Comparison of ENCODE assay signal across 9 cellular contexts in the genomic region with DNA sequence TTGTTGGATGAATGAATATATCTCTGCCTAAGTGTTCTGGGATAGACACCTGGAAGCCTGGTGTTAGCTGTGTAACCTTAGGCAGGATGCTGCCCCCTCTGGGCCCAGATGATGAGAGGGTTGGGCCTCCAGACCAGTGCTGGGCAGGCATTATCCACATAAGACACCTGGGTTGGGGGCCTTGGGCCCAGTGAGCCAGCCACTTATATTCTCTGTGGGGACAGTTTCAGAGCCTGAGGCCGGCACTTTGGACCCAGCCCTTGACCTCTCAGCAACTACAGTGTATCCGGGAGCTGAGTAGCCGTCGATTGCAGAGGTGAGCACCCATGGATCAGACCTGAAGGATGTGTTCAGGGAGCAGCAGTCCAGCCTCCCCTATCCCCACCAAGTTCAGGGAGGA. TPM values are rescaled to one million over a fixed set of nuclear protein-coding genes. Genes with fewer than 3 reads are reported as not detected.
DNase-seq lines count a peak whose midpoint lies in the region; ATAC-seq, FAIRE-seq and TF ChIP-seq lines count a peak whose summit lies in the region.
"Had no signal": no experiment of that assay in that cellular context is flagged by ENCODE, and none has a peak within 500 bp of the region (broad histone marks: within the 10 kb centered on the region; RNA-seq: fewer than 3 reads in every experiment).

No MANE protein-coding gene starts in this region.

- H3K36me3 Mint-ChIP-seq in CD8-positive, alpha-beta T cell: peaks cover 14% of the 10 kb centered on the region
- no peaks in the 10 kb centered on the region for H3K36me3 Mint-ChIP-seq in T-helper 17 cell (ENCODE audit: low read depth)

- no peak overlapping the region for H3K18ac ChIP-seq in H1 (ENCODE audit: extremely low read depth, low read length)

- H2AK5ac ChIP-seq in H1 (ENCODE audit: low read depth, low read length): no peak overlapping the region

- H3K4me1 Mint-ChIP-seq in CD8-positive, alpha-beta T cell (ENCODE audit: low read depth): peaks cover 74% of the 10 kb centered on the region
- peaks cover 65% of the 10 kb centered on the region for H3K4me1 Mint-ChIP-seq in T-helper 17 cell

- no peaks in the 10 kb centered on the region for H3K79me2 ChIP-seq in H1 (ENCODE audit: control insufficient read depth in 1 of 2, insufficient read depth in 2 of 2, low read length in 2 of 2)

- no peaks in the 10 kb centered on the region for H3K9me3 ChIP-seq in CD8-positive, alpha-beta T cell (ENCODE audit: low read length)
- H3K9me3 ChIP-seq in T-helper 17 cell (ENCODE audit: control insufficient read depth, low read length, poor library complexity, severe bottlenecking): no peaks in the 10 kb centered on the region
- H3K9me3 ChIP-seq in H1 (ENCODE audit: insufficient read depth in 2 of 2, low read depth in 1 of 2, low read length in 1 of 2): no peaks in the 10 kb centered on the region
- no peaks in the 10 kb centered on the region for H3K9me3 ChIP-seq in effector memory CD4-positive, alpha-beta T cell (ENCODE audit: control insufficient read depth, low read length)
- H3K9me3 ChIP-seq: heart left ventricle, tibial artery had no signal

- no peak overlapping the region for H2BK5ac ChIP-seq in H1 (ENCODE audit: low read depth, low read length)

- peak overlapping the region; percentile 18 for H3K27ac Mint-ChIP-seq in CD8-positive, alpha-beta T cell
- peak overlapping the region; percentile 53 for H3K27ac Mint-ChIP-seq in T-helper 17 cell

- H3K4me3 Mint-ChIP-seq in CD8-positive, alpha-beta T cell: no peak overlapping the region
- H3K4me3 Mint-ChIP-seq in T-helper 17 cell: peak overlapping the region; percentile 45

- H3K9me3 Mint-ChIP-seq in CD8-positive, alpha-beta T cell: no peaks in the 10 kb centered on the region

- TF ChIP-seq RAD21 in H1 (IDR thresholded peaks at IDR 0.05 in 1 of 2, conservative IDR thresholded peaks at IDR 0.05 in 1 of 2; ENCODE audit: low read depth in 2 of 2, low read length in 2 of 2): no peak

- H2AFZ ChIP-seq in H1 (ENCODE audit: low read length): no peak overlapping the region

- ATAC-seq in CD8-positive, alpha-beta T cell: no peak
- no peak for ATAC-seq in T-helper 17 cell
- no peak for ATAC-seq in activated CD4-positive, CD25-positive, alpha-beta regulatory T cell treated with anti-CD3 and anti-CD28 coated beads, Interleukin-2, amount 50 U/mL, for 24 hours

- H2BK12ac ChIP-seq in H1 (ENCODE audit: low read depth, low read length): no peak overlapping the region

- CTCF ChIA-PET in CD8-positive, alpha-beta T cell (lab: Charles Lee): interaction anchor here (0.7 to 21.5 kb wide), 11 partner anchors 8 to 818 kb away, joined by 3 to 968 read pairs (median 4); a partner anchor contains a TSS
- CTCF ChIA-PET in H1 (lab: Charles Lee; ENCODE audit: partially characterized antibody): interaction anchor here (0.9 to 46.5 kb wide), 18 partner anchors 9 to 201 kb away, joined by 3 to 863 read pairs (median 4); a partner anchor contains a TSS

- no peak overlapping the region for H3K4me2 ChIP-seq in H1 (ENCODE audit: insufficient read depth in 1 of 2, low read depth in 2 of 2, low read length in 2 of 2)

- peaks cover 15% of the 10 kb centered on the region; the same call in 1 of the 2 replicates for H3K23me2 ChIP-seq in H1 (ENCODE audit: low read depth, low read length)

- no peaks in the 10 kb centered on the region for H3K36me3 ChIP-seq in CD8-positive, alpha-beta T cell (ENCODE audit: insufficient read depth, low read length)
- H3K36me3 ChIP-seq in H1 (ENCODE audit: control insufficient read depth in 2 of 4, insufficient read depth in 4 of 4, low read length in 3 of 4): no peaks in the 10 kb centered on the region
- H3K36me3 ChIP-seq in effector memory CD4-positive, alpha-beta T cell (ENCODE audit: control insufficient read depth, insufficient read depth, low read length): no peaks in the 10 kb centered on the region
- H3K36me3 ChIP-seq: cardiac muscle cell had no signal

- H3K27ac ChIP-seq in CD8-positive, alpha-beta T cell (ENCODE audit: low read depth, low read length): no peak overlapping the region
- H3K27ac ChIP-seq in H1 (ENCODE audit: low read depth, low read length): no peak overlapping the region
- no peak overlapping the region for H3K27ac ChIP-seq in effector memory CD4-positive, alpha-beta T cell (ENCODE audit: insufficient read depth, low read length, poor library complexity, severe bottlenecking)
- H3K27ac ChIP-seq: cardiac muscle cell had no signal

- no peak for FAIRE-seq in H1 (lab: Jason Lieb, UNC)

- 83% methylated on average over 4 of the region's 4 CpGs; no CpG with 5 or more reads in 1 of the 2 experiments for WGBS in H1 (ENCODE audit: extremely low coverage in 1 of 2, insufficient coverage in 1 of 2, insufficient read length in 1 of 2, insufficient replicate concordance in 2 of 2, low coverage in 1 of 2, low lambda C conversion rate in 2 of 2, missing lambda C conversion rate in 1 of 2), 2 experiments

- H2BK120ac ChIP-seq in H1 (replicated peaks; ENCODE audit: low read depth, low read length): no peak overlapping the region

- H3K4me1 ChIP-seq in CD8-positive, alpha-beta T cell (ENCODE audit: insufficient read depth, low read length): peaks cover 87% of the 10 kb centered on the region
- H3K4me1 ChIP-seq in H1 (replicated peaks in 1 of 4; ENCODE audit: control insufficient read depth in 3 of 4, insufficient read depth in 4 of 4, low read length in 3 of 4): peaks cover 0 to 6% (median 4%) of the 10 kb centered on the region in 4 experiments; a peak in 5 of 7 replicates
- H3K4me1 ChIP-seq in effector memory CD4-positive, alpha-beta T cell (ENCODE audit: control insufficient read depth, insufficient read depth, low read length, poor library complexity, severe bottlenecking): peaks cover 77% of the 10 kb centered on the region

- TF ChIP-seq EP300 in H1 (IDR thresholded peaks at IDR 0.05; ENCODE audit: borderline replicate concordance in 1 of 2, low read depth in 2 of 2, low read length in 2 of 2): no peak

- no peaks in the 10 kb centered on the region for H3K27me3 Mint-ChIP-seq in CD8-positive, alpha-beta T cell (ENCODE audit: low read depth)
- H3K27me3 Mint-ChIP-seq in T-helper 17 cell: no peaks in the 10 kb centered on the region

- POLR2A ChIA-PET in CD8-positive, alpha-beta T cell (lab: Charles Lee): interaction anchor here (3.6 to 16.5 kb wide), 3 partner anchors 19 to 46 kb away, joined by 39 to 301 read pairs (median 84); a partner anchor contains a TSS
- POLR2A ChIA-PET in H1 (lab: Charles Lee; ENCODE audit: partially characterized antibody): interaction anchor here (0.8 kb wide), 1 partner anchor 27 kb away, joined by 3 read pairs; no protein-coding TSS in a partner anchor

- H2BK15ac ChIP-seq in H1 (ENCODE audit: low read length): no peak overlapping the region

- H4K8ac ChIP-seq in H1 (ENCODE audit: extremely low read depth, insufficient read depth, low read length): no peak overlapping the region

- intact Hi-C loops in CD8-positive, alpha-beta T cell (cut with DNase I, micrococcal nuclease): loop anchor here in 1 of 2 experiments (5.0 kb wide), 2 partner anchors 801 to 1101 kb away; a partner anchor contains a TSS

- H3K23ac ChIP-seq in H1 (ENCODE audit: insufficient read length): no peak overlapping the region

- H3K9ac ChIP-seq in H1 (replicated peaks in 1 of 4; ENCODE audit: extremely low read depth in 1 of 4, low read depth in 3 of 4, low read length in 3 of 4): no peak overlapping the region

- TF ChIP-seq POLR2A in H1 (IDR thresholded peaks at IDR 0.05; ENCODE audit: control extremely low read depth in 1 of 2, low read depth in 2 of 2, low read length in 2 of 2): no peak

- no peak for TF ChIP-seq CTCF in CD8-positive, alpha-beta T cell (IDR thresholded peaks at IDR 0.05)
- TF ChIP-seq CTCF in H1 (IDR thresholded peaks at IDR 0.05; ENCODE audit: control extremely low read depth in 1 of 3, insufficient read depth in 1 of 3, low read depth in 1 of 3, low read length in 3 of 3): no peak

- no peak for DNase-seq in CD8-positive, alpha-beta T cell
- DNase-seq in T-helper 17 cell: no peak
- DNase-seq in H1 (ENCODE audit: low read depth in 1 of 2, low spot score in 2 of 2): no peak
- DNase-seq in effector memory CD4-positive, alpha-beta T cell: no peak
- DNase-seq in NAMALWA (ENCODE audit: low spot score): no peak

- H4K5ac ChIP-seq in H1 (ENCODE audit: insufficient read length, low read depth, low read length): no peak overlapping the region

- H3K4ac ChIP-seq in H1 (replicated peaks; ENCODE audit: insufficient read length, low read depth, low read length): no peak overlapping the region

- H2BK20ac ChIP-seq in H1 (ENCODE audit: low read length): no peak overlapping the region

- H3K79me1 ChIP-seq in H1 (ENCODE audit: low read depth, low read length): no peaks in the 10 kb centered on the region; the same call in 1 of the 2 replicates

- H4K20me1 ChIP-seq in H1 (replicated peaks in 1 of 2; ENCODE audit: control insufficient read depth in 1 of 2, insufficient read depth in 2 of 2, low read length in 2 of 2): no peaks in the 10 kb centered on the region

- H3K4me3 ChIP-seq in CD8-positive, alpha-beta T cell (ENCODE audit: low read depth, low read length): no peak overlapping the region
- no peak overlapping the region for H3K4me3 ChIP-seq in H1 (ENCODE audit: extremely low read depth in 1 of 4, insufficient read depth in 2 of 4, low read depth in 3 of 4, low read length in 4 of 4)
- no peak overlapping the region for H3K4me3 ChIP-seq in effector memory CD4-positive, alpha-beta T cell (ENCODE audit: insufficient read depth, low read depth, low read length, poor library complexity, severe bottlenecking)
- H3K4me3 ChIP-seq: cardiac muscle cell, heart left ventricle, tibial artery had no signal

- no peak overlapping the region for H3K56ac ChIP-seq in H1 (replicated peaks; ENCODE audit: insufficient read length, low read depth, low read length)

- no peaks in the 10 kb centered on the region for H3K27me3 ChIP-seq in CD8-positive, alpha-beta T cell (ENCODE audit: insufficient read depth, low read length)
- H3K27me3 ChIP-seq in H1 (replicated peaks in 1 of 4; ENCODE audit: control insufficient read depth in 3 of 4, extremely low read depth in 1 of 4, insufficient read depth in 3 of 4, low read length in 3 of 4): peaks cover 0 to 6% (median 5%) of the 10 kb centered on the region in 4 experiments; a peak in 4 of 7 replicates
- no peaks in the 10 kb centered on the region for H3K27me3 ChIP-seq in effector memory CD4-positive, alpha-beta T cell (replicated peaks; ENCODE audit: control insufficient read depth, insufficient read depth, low read length, poor library complexity, severe bottlenecking)
- H3K27me3 ChIP-seq: cardiac muscle cell, heart left ventricle, tibial artery had no signal

- no peak overlapping the region for H3K14ac ChIP-seq in H1 (ENCODE audit: insufficient read length)

- peak overlapping the region; percentile 70 for H4K91ac ChIP-seq in H1 (replicated peaks; ENCODE audit: insufficient read length, low read length)

RNA-seq across cellular contexts. Expression of a gene that starts 2.2 kb away (rescaled TPM):
- total RNA-seq in CD8-positive, alpha-beta T cell: 10 to 100 TPM; 11.1 to 12.5 TPM
- total RNA-seq in T-helper 17 cell: 10 to 100 TPM; 22.7 to 25.1 TPM
- 9.6 and 9.7 TPM in 2 replicates for total RNA-seq in H1 (2021; fragmentation: NEBNext Ultra II Directional; extraction: Animal tissue kit (Norgen Biotek cat#: 25700))
- polyA plus RNA-seq in H1 (2011; rRNA removed): 10.6 and 13.4 TPM in 2 replicates
- 13.2 TPM for polyA plus RNA-seq in H1 (2011; cell fraction: cytosol; rRNA removed)
- 26.4 TPM for polyA plus RNA-seq in H1 (2011; cell fraction: nucleus; rRNA removed)
- polyA plus RNA-seq in H1 (2012, experiment 1 of 2): 7.1 to 12.4 TPM (median 9.2 TPM) in 4 replicates
- polyA plus RNA-seq in H1 (2012, experiment 2 of 2): 10.5 TPM
- 9.5 TPM for polyA plus RNA-seq in H1 (2013, experiment 1 of 2)
- 8.7 TPM for polyA plus RNA-seq in H1 (2013, experiment 2 of 2)
- 8.1 and 9.2 TPM in 2 replicates for polyA minus RNA-seq in H1 (2011; rRNA and poly(A)+ RNA removed)
- polyA minus RNA-seq in H1 (2011; cell fraction: cytosol; rRNA and poly(A)+ RNA removed): 3.8 TPM
- 18.3 TPM for polyA minus RNA-seq in H1 (2011; cell fraction: nucleus; rRNA and poly(A)+ RNA removed)

RNA-seq across cellular contexts. Expression of a gene that starts 3.9 kb away (rescaled TPM):
- total RNA-seq in CD8-positive, alpha-beta T cell: 1 to 10 TPM; 5.4 to 5.5 TPM
- 10 to 100 TPM; 15.0 to 17.1 TPM for total RNA-seq in T-helper 17 cell
- 7.5 and 8.2 TPM in 2 replicates for total RNA-seq in H1 (2021; fragmentation: NEBNext Ultra II Directional; extraction: Animal tissue kit (Norgen Biotek cat#: 25700))
- polyA plus RNA-seq in H1 (2011; rRNA removed): 15.0 and 21.9 TPM in 2 replicates
- polyA plus RNA-seq in H1 (2011; cell fraction: cytosol; rRNA removed): 15.7 TPM
- 25.8 TPM for polyA plus RNA-seq in H1 (2011; cell fraction: nucleus; rRNA removed)
- polyA plus RNA-seq in H1 (2012, experiment 1 of 2): 7.4 to 15.9 TPM (median 11.4 TPM) in 4 replicates
- 6.3 TPM for polyA plus RNA-seq in H1 (2012, experiment 2 of 2)
- 4.8 TPM for polyA plus RNA-seq in H1 (2013, experiment 1 of 2)
- 3.9 TPM for polyA plus RNA-seq in H1 (2013, experiment 2 of 2)
- 12.0 and 13.5 TPM in 2 replicates for polyA minus RNA-seq in H1 (2011; rRNA and poly(A)+ RNA removed)
- polyA minus RNA-seq in H1 (2011; cell fraction: cytosol; rRNA and poly(A)+ RNA removed): 5.3 TPM
- 5.2 TPM for polyA minus RNA-seq in H1 (2011; cell fraction: nucleus; rRNA and poly(A)+ RNA removed)

RNA-seq across cellular contexts. Expression of a gene that starts 40.1 kb away (rescaled TPM):
- total RNA-seq in CD8-positive, alpha-beta T cell: 1 to 10 TPM; 4.7 to 5.6 TPM
- 10 to 100 TPM; 28.3 to 63.4 TPM for total RNA-seq in T-helper 17 cell
- 1.9 and 3.1 TPM in 2 replicates for total RNA-seq in H1 (2021; fragmentation: NEBNext Ultra II Directional; extraction: Animal tissue kit (Norgen Biotek cat#: 25700))
- 2.2 and 3.0 TPM in 2 replicates for polyA plus RNA-seq in H1 (2011; rRNA removed)
- polyA plus RNA-seq in H1 (2011; cell fraction: cytosol; rRNA removed): 1.0 TPM
- polyA plus RNA-seq in H1 (2011; cell fraction: nucleus; rRNA removed): 1.6 TPM
- polyA plus RNA-seq in H1 (2012, experiment 1 of 2): 1.4 to 2.6 TPM (median 1.8 TPM) in 4 replicates
- polyA plus RNA-seq in H1 (2012, experiment 2 of 2): 1.7 TPM
- polyA plus RNA-seq in H1 (2013, experiment 1 of 2): 1.7 TPM
- polyA plus RNA-seq in H1 (2013, experiment 2 of 2): 1.7 TPM
- polyA minus RNA-seq in H1 (2011; rRNA and poly(A)+ RNA removed): 1.8 TPM in 2 replicates
- polyA minus RNA-seq in H1 (2011; cell fraction: cytosol; rRNA and poly(A)+ RNA removed): 1.6 TPM
- polyA minus RNA-seq in H1 (2011; cell fraction: nucleus; rRNA and poly(A)+ RNA removed): 2.2 TPM

RNA-seq across cellular contexts. Expression of a gene that starts 45.5 kb away (rescaled TPM):
- 10 to 100 TPM; 18.3 to 18.5 TPM for total RNA-seq in CD8-positive, alpha-beta T cell
- total RNA-seq in T-helper 17 cell: 10 to 100 TPM; 44.7 to 49.2 TPM
- total RNA-seq in H1 (2021; fragmentation: NEBNext Ultra II Directional; extraction: Animal tissue kit (Norgen Biotek cat#: 25700)): 52.7 and 65.4 TPM in 2 replicates
- polyA plus RNA-seq in H1 (2011; rRNA removed): 87.9 and 99.8 TPM in 2 replicates
- 82.8 TPM for polyA plus RNA-seq in H1 (2011; cell fraction: cytosol; rRNA removed)
- 79.2 TPM for polyA plus RNA-seq in H1 (2011; cell fraction: nucleus; rRNA removed)
- 48.0 to 63.0 TPM (median 59.2 TPM) in 4 replicates for polyA plus RNA-seq in H1 (2012, experiment 1 of 2)
- 82.4 TPM for polyA plus RNA-seq in H1 (2012, experiment 2 of 2)
- 39.1 TPM for polyA plus RNA-seq in H1 (2013, experiment 1 of 2)
- polyA plus RNA-seq in H1 (2013, experiment 2 of 2): 40.2 TPM
- 77.9 and 129 TPM in 2 replicates for polyA minus RNA-seq in H1 (2011; rRNA and poly(A)+ RNA removed)
- 31.9 TPM for polyA minus RNA-seq in H1 (2011; cell fraction: cytosol; rRNA and poly(A)+ RNA removed)
- 34.5 TPM for polyA minus RNA-seq in H1 (2011; cell fraction: nucleus; rRNA and poly(A)+ RNA removed)
